In the genomic region with DNA sequence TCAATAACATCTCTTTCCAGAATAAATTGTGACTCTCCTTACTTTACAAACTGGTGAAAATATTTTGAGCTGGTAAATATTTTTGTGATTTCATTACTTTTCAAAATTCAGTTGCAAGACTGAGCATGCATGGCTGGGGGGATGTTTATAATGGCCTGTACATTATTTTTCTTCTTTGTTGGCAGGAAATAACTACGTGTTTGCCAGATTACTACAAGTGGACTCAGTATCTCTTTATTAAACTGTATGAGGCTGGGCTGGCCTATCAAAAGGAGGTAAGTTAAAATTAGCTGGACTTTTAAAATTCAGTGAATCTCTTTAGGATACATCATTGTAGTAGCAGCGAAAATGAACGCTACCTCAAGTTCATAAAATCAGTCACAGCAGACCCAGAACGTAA, we compare ENCODE assay signal across 32 cellular contexts.
"Had no signal": no experiment of that assay in that cellular context is flagged by ENCODE, and none has a peak within 500 bp of the region (broad histone marks: within the 10 kb centered on the region; RNA-seq: fewer than 3 reads in every experiment).

No MANE protein-coding gene starts in this region.

- H3K4me3 Mint-ChIP-seq: activated B cell treated with CpG ODN at 0.5 μM for 24 hours; activated CD4-positive, alpha-beta memory T cell treated with anti-CD3 and anti-CD28 coated beads for 36 hours; activated CD8-positive, alpha-beta memory T cell treated with anti-CD3 and anti-CD28 coated beads, Interleukin-2, amount 10 ng/mL, durations not matched to agents 7 days and 5 days; activated CD8-positive, alpha-beta T cell treated with anti-CD3 and anti-CD28 coated beads, Interleukin-2, amount 10 ng/mL, durations not matched to agents 7 days and 5 days; activated naive CD4-positive, alpha-beta T cell treated with anti-CD3 and anti-CD28 coated beads for 36 hours; activated naive CD4-positive, alpha-beta T cell treated with anti-CD3 and anti-CD28 coated beads, Interleukin-2, amount 50 U/mL, for 24 hours; activated naive CD8-positive, alpha-beta T cell treated with anti-CD3 and anti-CD28 coated beads for 36 hours; activated naive CD8-positive, alpha-beta T cell treated with anti-CD3 and anti-CD28 coated beads, Interleukin-2, amount 50 U/mL, for 24 hours; activated T-helper 1 cell treated with anti-CD3 and anti-CD28 coated beads, Interleukin-12 subunit alpha, Interleukin-12 subunit beta, Interleukin-2, Interleukin-4 antibody, amounts not matched to agents 30 ng/mL and 10 ng/mL and 1 ng/mL, durations not matched to agents 14 hours and 24 hours and 36 hours; central memory CD8-positive, alpha-beta T cell; T-helper 17 cell; T-helper 2 cell treated with Interferon-gamma antibody and Interleukin-4, amounts not matched to agents 5 μg/mL and 100 μg/mL, for 36 hours had no signal

- DNase-seq: activated B cell treated with CpG ODN at 0.5 μM for 24 hours; activated CD4-positive, alpha-beta memory T cell treated with anti-CD3 and anti-CD28 coated beads for 36 hours; activated CD4-positive, alpha-beta T cell treated with anti-CD3 and anti-CD28 coated beads for 48 hours; activated CD8-positive, alpha-beta memory T cell treated with anti-CD3 and anti-CD28 coated beads, Interleukin-2, amount 10 ng/mL, durations not matched to agents 7 days and 5 days; activated CD8-positive, alpha-beta memory T cell treated with anti-CD3 and anti-CD28 coated beads, Interleukin-2, amount 50 U/mL, for 4 hours; activated CD8-positive, alpha-beta T cell treated with anti-CD3 and anti-CD28 coated beads, Interleukin-2, amount 10 ng/mL, durations not matched to agents 7 days and 5 days; activated effector memory CD4-positive, alpha-beta T cell treated with anti-CD3 and anti-CD28 coated beads, Interleukin-2, amount 50 U/mL, for 16 hours; activated naive CD4-positive, alpha-beta T cell treated with anti-CD3 and anti-CD28 coated beads for 36 hours; activated naive CD8-positive, alpha-beta T cell treated with anti-CD3 and anti-CD28 coated beads for 36 hours; activated naive CD8-positive, alpha-beta T cell treated with anti-CD3 and anti-CD28 coated beads, Interleukin-2, amount 50 U/mL, for 24 hours; activated T-cell treated with anti-CD3 and anti-CD28 coated beads, Interleukin-2, amount 50 U/mL, for 1 hour; activated T-cell treated with anti-CD3 and anti-CD28 coated beads, Interleukin-2, amount 50 U/mL, for 48 hours; adrenal gland; amygdala; aorta; body of pancreas; cortex of kidney; effector CD8-positive, alpha-beta T cell; foreskin keratinocyte; gastrocnemius medialis; glutamatergic neuron; heart left ventricle; T-helper 1 cell; T-helper 17 cell; T1000; WERI-Rb-1 had no signal

- H3K27ac ChIP-seq: adrenal gland, body of pancreas, cardiac muscle cell, foreskin keratinocyte, gastrocnemius medialis, heart left ventricle, WERI-Rb-1 had no signal

- H3K27ac Mint-ChIP-seq: activated B cell treated with CpG ODN at 0.5 μM for 24 hours; activated CD4-positive, alpha-beta memory T cell treated with anti-CD3 and anti-CD28 coated beads for 36 hours; activated CD8-positive, alpha-beta memory T cell treated with anti-CD3 and anti-CD28 coated beads, Interleukin-2, amount 10 ng/mL, durations not matched to agents 7 days and 5 days; activated CD8-positive, alpha-beta T cell treated with anti-CD3 and anti-CD28 coated beads, Interleukin-2, amount 10 ng/mL, durations not matched to agents 7 days and 5 days; activated naive CD4-positive, alpha-beta T cell treated with anti-CD3 and anti-CD28 coated beads for 36 hours; activated naive CD4-positive, alpha-beta T cell treated with anti-CD3 and anti-CD28 coated beads, Interleukin-2, amount 50 U/mL, for 24 hours; activated naive CD8-positive, alpha-beta T cell treated with anti-CD3 and anti-CD28 coated beads for 36 hours; activated naive CD8-positive, alpha-beta T cell treated with anti-CD3 and anti-CD28 coated beads, Interleukin-2, amount 50 U/mL, for 24 hours; activated T-helper 1 cell treated with anti-CD3 and anti-CD28 coated beads, Interleukin-12 subunit alpha, Interleukin-12 subunit beta, Interleukin-2, Interleukin-4 antibody, amounts not matched to agents 30 ng/mL and 10 ng/mL and 1 ng/mL, durations not matched to agents 14 hours and 24 hours and 36 hours; activated T-helper 2 cell treated with anti-CD3 and anti-CD28 coated beads, Interferon-gamma antibody, Interleukin-2, Interleukin-4, amounts not matched to agents 10 μg/mL and 5 μg/mL and 100 μg/mL, durations not matched to agents 14 hours and 24 hours and 36 hours; T-helper 17 cell; T-helper 2 cell treated with Interferon-gamma antibody and Interleukin-4, amounts not matched to agents 5 μg/mL and 100 μg/mL, for 36 hours had no signal

- H3K27me3 Mint-ChIP-seq: activated B cell treated with CpG ODN at 0.5 μM for 24 hours; activated CD4-positive, alpha-beta memory T cell treated with anti-CD3 and anti-CD28 coated beads for 36 hours; activated CD8-positive, alpha-beta memory T cell treated with anti-CD3 and anti-CD28 coated beads, Interleukin-2, amount 10 ng/mL, durations not matched to agents 7 days and 5 days; activated naive CD4-positive, alpha-beta T cell treated with anti-CD3 and anti-CD28 coated beads, Interleukin-2, amount 50 U/mL, for 24 hours; activated naive CD8-positive, alpha-beta T cell treated with anti-CD3 and anti-CD28 coated beads for 36 hours; activated naive CD8-positive, alpha-beta T cell treated with anti-CD3 and anti-CD28 coated beads, Interleukin-2, amount 50 U/mL, for 24 hours; central memory CD8-positive, alpha-beta T cell; T-helper 17 cell had no signal

- H3K9me3 Mint-ChIP-seq: activated B cell treated with CpG ODN at 0.5 μM for 24 hours; activated CD4-positive, alpha-beta memory T cell treated with anti-CD3 and anti-CD28 coated beads for 36 hours; activated naive CD4-positive, alpha-beta T cell treated with anti-CD3 and anti-CD28 coated beads for 36 hours; activated naive CD8-positive, alpha-beta T cell treated with anti-CD3 and anti-CD28 coated beads, Interleukin-2, amount 50 U/mL, for 24 hours; activated T-helper 1 cell treated with anti-CD3 and anti-CD28 coated beads, Interleukin-12 subunit alpha, Interleukin-12 subunit beta, Interleukin-2, Interleukin-4 antibody, amounts not matched to agents 30 ng/mL and 10 ng/mL and 1 ng/mL, durations not matched to agents 14 hours and 24 hours and 36 hours; activated T-helper 2 cell treated with anti-CD3 and anti-CD28 coated beads, Interferon-gamma antibody, Interleukin-2, Interleukin-4, amounts not matched to agents 10 μg/mL and 5 μg/mL and 100 μg/mL, durations not matched to agents 14 hours and 24 hours and 36 hours; central memory CD8-positive, alpha-beta T cell; T-helper 2 cell treated with Interferon-gamma antibody and Interleukin-4, amounts not matched to agents 5 μg/mL and 100 μg/mL, for 36 hours had no signal

- H3K4me1 Mint-ChIP-seq: activated B cell treated with CpG ODN at 0.5 μM for 24 hours; activated CD8-positive, alpha-beta memory T cell treated with anti-CD3 and anti-CD28 coated beads, Interleukin-2, amount 10 ng/mL, durations not matched to agents 7 days and 5 days; activated naive CD4-positive, alpha-beta T cell treated with anti-CD3 and anti-CD28 coated beads, Interleukin-2, amount 50 U/mL, for 24 hours; activated naive CD8-positive, alpha-beta T cell treated with anti-CD3 and anti-CD28 coated beads for 36 hours; activated naive CD8-positive, alpha-beta T cell treated with anti-CD3 and anti-CD28 coated beads, Interleukin-2, amount 50 U/mL, for 24 hours; central memory CD8-positive, alpha-beta T cell had no signal
